21 cellular contexts compared by ENCODE assay signal in the genomic region with DNA sequence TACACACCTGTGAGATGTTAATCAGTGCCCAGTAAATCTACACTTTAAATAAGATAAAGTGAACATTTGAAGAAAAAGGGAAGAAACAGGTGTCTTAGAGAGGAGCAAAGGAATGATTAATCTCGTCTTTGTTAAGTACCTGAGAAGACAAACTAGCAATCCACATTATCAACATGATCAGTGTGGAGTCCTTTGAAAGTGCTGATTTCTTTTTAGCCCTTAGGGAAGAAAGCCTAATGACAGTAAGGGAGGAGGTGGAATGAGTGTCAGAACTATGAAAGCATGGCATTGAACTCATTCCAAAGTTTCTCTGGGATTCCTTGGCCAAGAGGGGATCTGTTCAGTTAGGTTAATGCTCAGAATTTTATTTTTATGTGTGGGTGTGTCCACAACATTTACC.
"Had no signal": no experiment of that assay in that cellular context is flagged by ENCODE, and none has a peak within 500 bp of the region (broad histone marks: within the 10 kb centered on the region; RNA-seq: fewer than 3 reads in every experiment).

No MANE protein-coding gene starts in this region.

- H3K27ac Mint-ChIP-seq: effector memory CD8-positive, alpha-beta T cell; naive thymus-derived CD4-positive, alpha-beta T cell; nephron progenitor cell; stimulated activated effector memory CD8-positive, alpha-beta T cell treated with anti-CD3 and anti-CD28 coated beads, Interleukin-12 subunit alpha, Interleukin-12 subunit beta, amount 100 ng/mL, for 72 hours had no signal

- H3K36me3 ChIP-seq: right lobe of liver, suprapubic skin, thyroid gland, upper lobe of left lung had no signal

- H3K36me3 Mint-ChIP-seq: stimulated activated effector memory CD8-positive, alpha-beta T cell treated with anti-CD3 and anti-CD28 coated beads, Interleukin-12 subunit alpha, Interleukin-12 subunit beta, amount 100 ng/mL, for 72 hours had no signal

- H3K4me2 ChIP-seq: hepatocyte had no signal

- DNase-seq: effector memory CD8-positive, alpha-beta T cell; erythroblast; left colon; left ventricle myocardium superior; naive thymus-derived CD4-positive, alpha-beta T cell; nephron progenitor cell; psoas muscle; retina; right lobe of liver; stimulated activated CD4-positive, alpha-beta T cell treated with anti-CD3 and anti-CD28 coated beads, Interleukin-4, amount 100 ng/mL, for 1 hour; stimulated activated CD8-positive, alpha-beta memory T cell treated with anti-CD3 and anti-CD28 coated beads, Interleukin-4, amount 100 ng/mL, for 48 hours; stimulated activated naive CD8-positive, alpha-beta T cell treated with anti-CD3 and anti-CD28 coated beads, Interleukin-15, Interleukin-2, amounts not matched to agents 100 U/mL and 50 U/mL, for 24 hours; thyroid gland; upper lobe of left lung; uterus had no signal

- H3K4me1 ChIP-seq: parathyroid adenoma, psoas muscle, right lobe of liver, suprapubic skin, thyroid gland, upper lobe of left lung, uterus had no signal

- H3K9me3 Mint-ChIP-seq: effector memory CD8-positive, alpha-beta T cell; nephron progenitor cell; stimulated activated effector memory CD8-positive, alpha-beta T cell treated with anti-CD3 and anti-CD28 coated beads, Interleukin-12 subunit alpha, Interleukin-12 subunit beta, amount 100 ng/mL, for 72 hours had no signal

- H3K79me2 ChIP-seq: hepatocyte, parathyroid adenoma had no signal

- H3K27me3 Mint-ChIP-seq: naive thymus-derived CD4-positive, alpha-beta T cell had no signal

- H3K4me3 Mint-ChIP-seq: effector memory CD8-positive, alpha-beta T cell; naive thymus-derived CD4-positive, alpha-beta T cell; nephron progenitor cell; stimulated activated effector memory CD8-positive, alpha-beta T cell treated with anti-CD3 and anti-CD28 coated beads, Interleukin-12 subunit alpha, Interleukin-12 subunit beta, amount 100 ng/mL, for 72 hours had no signal

- H3K9ac ChIP-seq: parathyroid adenoma had no signal

- H2AFZ ChIP-seq: hepatocyte, parathyroid adenoma had no signal

- H3K27me3 ChIP-seq: foreskin keratinocyte, hepatocyte, right lobe of liver, suprapubic skin, thyroid gland, upper lobe of left lung, uterus had no signal

- H3K4me1 Mint-ChIP-seq: nephron progenitor cell had no signal

- H3K9me3 ChIP-seq: psoas muscle, right lobe of liver, suprapubic skin, thyroid gland, upper lobe of left lung, uterus had no signal

- H3K4me3 ChIP-seq: hepatocyte, lung, psoas muscle, right lobe of liver, suprapubic skin, thyroid gland, upper lobe of left lung, uterus had no signal

- H3K27ac ChIP-seq: foreskin keratinocyte, hepatocyte, parathyroid adenoma, psoas muscle, right lobe of liver, suprapubic skin, thyroid gland, upper lobe of left lung, uterus had no signal

- ATAC-seq: effector memory CD8-positive, alpha-beta T cell; foreskin keratinocyte; left colon; left ventricle myocardium superior; naive thymus-derived CD4-positive, alpha-beta T cell; psoas muscle; right lobe of liver; stimulated activated effector memory CD8-positive, alpha-beta T cell treated with anti-CD3 and anti-CD28 coated beads, Interleukin-12 subunit alpha, Interleukin-12 subunit beta, amount 100 ng/mL, for 72 hours; stimulated activated naive CD8-positive, alpha-beta T cell treated with anti-CD3 and anti-CD28 coated beads, Interleukin-15, Interleukin-2, amounts not matched to agents 100 U/mL and 50 U/mL, for 24 hours had no signal
